ENCODE assay signal across 8 cellular contexts in genomic region chr13:113491418-113491883, GRCh38. TPM values are rescaled to one million over a fixed set of nuclear protein-coding genes. Genes with fewer than 3 reads are reported as not detected.
DNase-seq lines count a peak whose midpoint lies in the region; ATAC-seq, FAIRE-seq and TF ChIP-seq lines count a peak whose summit lies in the region.

No MANE protein-coding gene starts in this region.

- peaks cover 88% of the 10 kb centered on the region for H3K79me2 ChIP-seq in Karpas-422 (ENCODE audit: low read length)
- peaks cover 85% of the 10 kb centered on the region for H3K79me2 ChIP-seq in astrocyte (ENCODE audit: insufficient read depth, low read length)

- H3K4me2 ChIP-seq in Karpas-422 (ENCODE audit: low read depth, low read length, poor library complexity, severe bottlenecking) = peak overlapping the region; percentile 94
- peak overlapping the region; percentile 94 for H3K4me2 ChIP-seq in astrocyte (ENCODE audit: low read length)

- H3K9ac ChIP-seq in Karpas-422 (ENCODE audit: low read length) (peak overlapping the region; percentile 92), astrocyte (ENCODE audit: low read length) (peak overlapping the region; percentile 98), iPS-20b (ENCODE audit: low read depth, low read length) (peak overlapping the region; percentile 84; the same call in 1 of the 2 replicates)

- no peaks in the 10 kb centered on the region for H3K27me3 Mint-ChIP-seq in astrocyte (ENCODE audit: low read depth, unreplicated experiment)

- peak overlapping the region; percentile 94 for H3K4me3 ChIP-seq in Karpas-422 (ENCODE audit: low read length)
- H3K4me3 ChIP-seq in astrocyte (ENCODE audit: insufficient read depth, low read depth, low read length) = peak overlapping the region; percentile 69
- peak overlapping the region; percentile 96 for H3K4me3 ChIP-seq in iPS-20b (ENCODE audit: low read length)

- peak; percentile 58 for DNase-seq in D341Med (ENCODE audit: low spot score)
- DNase-seq in Karpas-422 = no peak
- no peak for DNase-seq in astrocyte (ENCODE audit: low read depth)
- DNase-seq in stimulated activated effector memory CD8-positive, alpha-beta T cell treated with anti-CD3 and anti-CD28 coated beads, Interleukin-12 subunit alpha, Interleukin-12 subunit beta, amount 100 ng/mL, for 72 hours (ENCODE audit: low spot score in 2 of 2) = no peak
- no peak for DNase-seq in DMS153 (lab: John Stamatoyannopoulos, UW)

- no peaks in the 10 kb centered on the region for H3K9me3 ChIP-seq in Karpas-422 (ENCODE audit: low read length)
- no peaks in the 10 kb centered on the region for H3K9me3 ChIP-seq in astrocyte (ENCODE audit: insufficient read depth, low read depth, low read length)
- no peaks in the 10 kb centered on the region for H3K9me3 ChIP-seq in iPS-20b (ENCODE audit: insufficient read depth, low read depth, low read length)

- peaks cover 4% of the 10 kb centered on the region for H3K36me3 Mint-ChIP-seq in astrocyte (ENCODE audit: low read depth, unreplicated experiment)
- peaks cover 33% of the 10 kb centered on the region for H3K36me3 Mint-ChIP-seq in stimulated activated effector memory CD8-positive, alpha-beta T cell treated with anti-CD3 and anti-CD28 coated beads, Interleukin-12 subunit alpha, Interleukin-12 subunit beta, amount 100 ng/mL, for 72 hours

- no peak for FAIRE-seq in astrocyte (lab: Jason Lieb, UNC)

- H3K27me3 ChIP-seq in Karpas-422 (ENCODE audit: low read length) (no peaks in the 10 kb centered on the region), astrocyte (ENCODE audit: insufficient read depth, low read length) (no peaks in the 10 kb centered on the region), iPS-20b (ENCODE audit: insufficient read depth, low read length) (no peaks in the 10 kb centered on the region)

- H4K20me1 ChIP-seq in Karpas-422 (ENCODE audit: insufficient read depth, low read depth, low read length) = peaks cover 34% of the 10 kb centered on the region
- H4K20me1 ChIP-seq in astrocyte (ENCODE audit: insufficient read depth, low read length) = peaks cover 68% of the 10 kb centered on the region

- peak overlapping the region; percentile 86 for H3K27ac Mint-ChIP-seq in astrocyte (ENCODE audit: unreplicated experiment)
- H3K27ac Mint-ChIP-seq in stimulated activated effector memory CD8-positive, alpha-beta T cell treated with anti-CD3 and anti-CD28 coated beads, Interleukin-12 subunit alpha, Interleukin-12 subunit beta, amount 100 ng/mL, for 72 hours = peak overlapping the region; percentile 58

- no peak for ATAC-seq in stimulated activated effector memory CD8-positive, alpha-beta T cell treated with anti-CD3 and anti-CD28 coated beads, Interleukin-12 subunit alpha, Interleukin-12 subunit beta, amount 100 ng/mL, for 72 hours
- no peak for ATAC-seq in HG03439 (IDR thresholded peaks at IDR 0.05; ENCODE audit: unreplicated experiment)
- ATAC-seq in GM18498 (IDR thresholded peaks at IDR 0.05; ENCODE audit: unreplicated experiment) = no peak

- H3K4me1 ChIP-seq in Karpas-422 (ENCODE audit: low read length) (peaks cover 60% of the 10 kb centered on the region), astrocyte (ENCODE audit: insufficient read depth, low read length) (peaks cover 48% of the 10 kb centered on the region), iPS-20b (ENCODE audit: insufficient read depth, low read length) (peaks cover 25% of the 10 kb centered on the region)

- H3K9me3 Mint-ChIP-seq in astrocyte (ENCODE audit: unreplicated experiment) = no peaks in the 10 kb centered on the region
- H3K9me3 Mint-ChIP-seq in stimulated activated effector memory CD8-positive, alpha-beta T cell treated with anti-CD3 and anti-CD28 coated beads, Interleukin-12 subunit alpha, Interleukin-12 subunit beta, amount 100 ng/mL, for 72 hours = no peaks in the 10 kb centered on the region

- H3K36me3 ChIP-seq in Karpas-422 (ENCODE audit: insufficient read depth, low read length) (peaks cover 22% of the 10 kb centered on the region), astrocyte (ENCODE audit: insufficient read depth, low read length) (peaks cover 5% of the 10 kb centered on the region), iPS-20b (ENCODE audit: insufficient read depth, low read depth, low read length) (peaks cover 10% of the 10 kb centered on the region; the same call in 1 of the 2 replicates)

- peak overlapping the region; percentile 92 for H3K4me3 Mint-ChIP-seq in astrocyte (ENCODE audit: unreplicated experiment)
- peak overlapping the region; percentile 83 for H3K4me3 Mint-ChIP-seq in stimulated activated effector memory CD8-positive, alpha-beta T cell treated with anti-CD3 and anti-CD28 coated beads, Interleukin-12 subunit alpha, Interleukin-12 subunit beta, amount 100 ng/mL, for 72 hours

- peak overlapping the region; percentile 72 for H3K27ac ChIP-seq in Karpas-422 (ENCODE audit: low read length)
- H3K27ac ChIP-seq in astrocyte (ENCODE audit: low read depth, low read length) = peak overlapping the region; percentile 88
- H3K27ac ChIP-seq in iPS-20b (ENCODE audit: low read length) = peak overlapping the region; percentile 23

- TF ChIP-seq CTCF in astrocyte (IDR thresholded peaks at IDR 0.05; ENCODE audit: insufficient read depth, low read depth, low read length) = no peak

- H3K4me1 Mint-ChIP-seq in astrocyte (ENCODE audit: low read depth, unreplicated experiment) = peaks cover 44% of the 10 kb centered on the region
- H3K4me1 Mint-ChIP-seq in stimulated activated effector memory CD8-positive, alpha-beta T cell treated with anti-CD3 and anti-CD28 coated beads, Interleukin-12 subunit alpha, Interleukin-12 subunit beta, amount 100 ng/mL, for 72 hours = peaks cover 59% of the 10 kb centered on the region

- 0 out of 2 replicates have a peak overlapping the region, but pooled peaks have one; percentile 10 for H2AFZ ChIP-seq in Karpas-422 (ENCODE audit: low read length)
- no peak overlapping the region for H2AFZ ChIP-seq in astrocyte (ENCODE audit: low read depth, low read length)

- H3K9me2 ChIP-seq in Karpas-422 (replicated peaks; ENCODE audit: insufficient read depth, low read length) = no peaks in the 10 kb centered on the region

RNA-seq across cellular contexts. Expression of gene DCUN1D2, which starts 0.9 kb away (rescaled TPM):
- total RNA-seq in Karpas-422 (2014; rRNA removed; shearing (Covaris generic); ENCODE audit: low replicate concordance) = 26.2 and 31.1 TPM in 2 replicates
- 16.3 and 19.0 TPM in 2 replicates for total RNA-seq in astrocyte

RNA-seq across cellular contexts. Expression of gene ADPRHL1, which starts 38.2 kb away (rescaled TPM):
- total RNA-seq in Karpas-422 (2014; rRNA removed; shearing (Covaris generic); ENCODE audit: low replicate concordance) = 8.9 and 10.2 TPM in 2 replicates
- total RNA-seq in astrocyte = 2.5 and 3.1 TPM in 2 replicates

Comparison
In these comparisons a context has a peak if more than half of its experiments do, and no peak if none do; other contexts are left out.
1. H3K27ac ChIP-seq: peak in every context shown above with its lines; median percentile 88 in astrocyte; 72 in Karpas-422; 23 in iPS-20b.